In the genomic region with DNA sequence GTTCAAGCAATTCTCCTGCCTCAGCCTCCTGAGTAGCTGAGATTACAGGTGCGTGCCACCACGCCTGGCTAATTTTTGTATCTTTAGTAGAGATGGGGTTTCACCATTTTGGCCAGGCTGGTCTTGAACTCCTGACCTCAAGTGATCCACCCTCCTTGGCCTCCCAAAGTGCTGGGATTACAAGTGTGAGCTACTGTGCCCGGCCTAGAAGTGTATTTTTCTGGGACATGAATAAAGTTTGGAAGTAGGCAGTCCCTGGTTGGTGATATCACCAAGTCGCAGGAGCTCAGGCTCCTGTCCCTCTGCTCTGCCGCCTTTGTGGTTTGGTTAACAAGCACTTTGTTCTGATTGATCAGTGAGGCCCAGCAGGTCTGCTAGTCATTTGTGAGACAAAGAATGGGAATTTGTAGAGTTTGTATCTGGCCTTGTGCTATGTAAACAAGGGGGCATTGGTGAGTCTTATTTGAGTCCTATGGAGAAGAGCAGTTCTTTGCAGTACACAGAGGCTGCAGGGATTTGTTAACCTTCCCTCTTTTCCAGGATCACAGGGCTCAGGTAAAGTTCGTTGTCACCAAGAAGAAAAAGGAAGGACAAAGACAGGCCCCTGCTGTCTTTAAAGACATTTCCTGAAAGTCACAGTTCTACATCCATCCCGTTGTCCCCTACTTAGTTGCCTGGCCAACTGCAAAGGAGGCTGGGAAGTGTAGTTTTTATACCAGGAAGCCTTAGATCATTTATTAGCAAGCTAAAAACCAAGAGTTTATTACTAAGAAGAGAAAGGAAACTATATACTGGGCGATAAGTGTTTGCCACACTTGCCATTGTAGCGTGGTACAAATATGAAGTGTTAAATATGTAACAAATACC, we compare ENCODE assay signal across 1 cellular context.
TF ChIP-seq lines count a peak whose summit lies in the region.

No MANE protein-coding gene starts in this region.

TF ChIP-seq in HepG2, 621 proteins besides CTCF, POLR2A, EP300 and RAD21 (continued from another document and continues in another):
- 0 out of 2 replicates have a peak, but pooled peaks have one; percentile 37 for TF ChIP-seq ZNF580 (CRISPR knock-in tag; IDR thresholded peaks at IDR 0.05; ENCODE audit: borderline replicate concordance, low read depth)
- TF ChIP-seq, protein P1, sequence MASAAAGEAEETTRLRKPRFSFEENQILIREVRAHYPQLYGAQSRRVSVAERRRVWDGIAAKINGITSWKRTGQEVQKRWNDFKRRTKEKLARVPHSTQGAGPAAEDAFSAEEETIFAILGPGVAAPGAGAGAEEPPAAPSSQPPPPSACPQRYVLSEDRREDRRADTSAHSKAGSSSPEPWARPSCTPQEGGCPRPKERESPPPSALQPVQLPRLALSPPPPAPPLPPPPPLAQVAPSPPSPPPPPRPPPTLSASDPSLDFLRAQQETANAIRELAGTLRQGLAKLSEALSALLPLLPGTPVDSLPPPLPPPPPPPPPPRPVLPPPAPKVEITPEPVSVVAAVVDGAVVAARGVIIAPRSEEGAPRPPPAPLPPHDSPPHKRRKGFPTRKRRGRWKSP (CRISPR knock-in tag; IDR thresholded peaks at IDR 0.05): 0 out of 2 replicates have a peak, but pooled peaks have one; percentile 49
- 0 out of 2 replicates have a peak, but pooled peaks have one; percentile 26 for TF ChIP-seq ZBED4 (CRISPR knock-in tag; IDR thresholded peaks at IDR 0.05; ENCODE audit: borderline replicate concordance)
- no peak for TF ChIP-seq MAFG (CRISPR knock-in tag; IDR thresholded peaks at IDR 0.05)
- TF ChIP-seq PRDM10 (CRISPR knock-in tag; IDR thresholded peaks at IDR 0.05; ENCODE audit: low read depth): peak; percentile 90
- peak; percentile 53 for TF ChIP-seq NCOA2 (CRISPR knock-in tag; IDR thresholded peaks at IDR 0.05)
- peak; percentile 65; the same call in 1 of the 2 replicates for TF ChIP-seq ZNF205 (CRISPR knock-in tag; IDR thresholded peaks at IDR 0.05)
- TF ChIP-seq ATF1 (CRISPR knock-in tag; IDR thresholded peaks at IDR 0.05): peak; percentile 58; the same call in 1 of the 2 replicates
- peak; percentile 52 for TF ChIP-seq HDAC1 (CRISPR knock-in tag; IDR thresholded peaks at IDR 0.05)
- TF ChIP-seq SRY (CRISPR knock-in tag; IDR thresholded peaks at IDR 0.05): 0 out of 2 replicates have a peak, but pooled peaks have one; percentile 41
- TF ChIP-seq, protein P2, sequence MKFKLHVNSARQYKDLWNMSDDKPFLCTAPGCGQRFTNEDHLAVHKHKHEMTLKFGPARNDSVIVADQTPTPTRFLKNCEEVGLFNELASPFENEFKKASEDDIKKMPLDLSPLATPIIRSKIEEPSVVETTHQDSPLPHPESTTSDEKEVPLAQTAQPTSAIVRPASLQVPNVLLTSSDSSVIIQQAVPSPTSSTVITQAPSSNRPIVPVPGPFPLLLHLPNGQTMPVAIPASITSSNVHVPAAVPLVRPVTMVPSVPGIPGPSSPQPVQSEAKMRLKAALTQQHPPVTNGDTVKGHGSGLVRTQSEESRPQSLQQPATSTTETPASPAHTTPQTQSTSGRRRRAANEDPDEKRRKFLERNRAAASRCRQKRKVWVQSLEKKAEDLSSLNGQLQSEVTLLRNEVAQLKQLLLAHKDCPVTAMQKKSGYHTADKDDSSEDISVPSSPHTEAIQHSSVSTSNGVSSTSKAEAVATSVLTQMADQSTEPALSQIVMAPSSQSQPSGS (CRISPR knock-in tag; IDR thresholded peaks at IDR 0.05): no peak
- no peak for TF ChIP-seq ZNF431 (CRISPR knock-in tag; IDR thresholded peaks at IDR 0.05; ENCODE audit: borderline replicate concordance, low read depth)
- 0 out of 2 replicates have a peak, but pooled peaks have one; percentile 40 for TF ChIP-seq ZNF263 (CRISPR knock-in tag; IDR thresholded peaks at IDR 0.05)
- peak; percentile 97 for TF ChIP-seq FOXA3 (CRISPR knock-in tag; IDR thresholded peaks at IDR 0.05)
- no peak for TF ChIP-seq ZNF512B (CRISPR knock-in tag; IDR thresholded peaks at IDR 0.05; ENCODE audit: borderline replicate concordance)
- 0 out of 2 replicates have a peak, but pooled peaks have one; percentile 33 for TF ChIP-seq ZNF614 (CRISPR knock-in tag; IDR thresholded peaks at IDR 0.05; ENCODE audit: borderline replicate concordance)
- no peak for TF ChIP-seq EZH2 (conservative IDR thresholded peaks at IDR 0.05; ENCODE audit: low read depth, low read length)
- peak; percentile 35; the same call in 1 of the 2 replicates for TF ChIP-seq NR2F6 (IDR thresholded peaks at IDR 0.05)
- peak; percentile 34; the same call in 1 of the 2 replicates for TF ChIP-seq NR2F6 (CRISPR knock-in tag; IDR thresholded peaks at IDR 0.05)
- TF ChIP-seq SIX1 (CRISPR knock-in tag; IDR thresholded peaks at IDR 0.05; ENCODE audit: borderline replicate concordance): no peak
- TF ChIP-seq ZFP91 (CRISPR knock-in tag; IDR thresholded peaks at IDR 0.05; ENCODE audit: borderline replicate concordance): no peak
- no peak for TF ChIP-seq SRSF4 (IDR thresholded peaks at IDR 0.05; ENCODE audit: low read depth, low read length, poor library complexity, severe bottlenecking)
- TF ChIP-seq HNF1A (IDR thresholded peaks at IDR 0.05; ENCODE audit: low read depth): no peak
- peak; percentile 21; the same call in 1 of the 2 replicates for TF ChIP-seq HNF1A (CRISPR knock-in tag; IDR thresholded peaks at IDR 0.05; ENCODE audit: borderline replicate concordance)
- TF ChIP-seq FOSL2 (CRISPR knock-in tag; IDR thresholded peaks at IDR 0.05): peak; percentile 67
- TF ChIP-seq ZNF598 (CRISPR knock-in tag; IDR thresholded peaks at IDR 0.05; ENCODE audit: borderline replicate concordance): peak; percentile 61; the same call in 1 of the 2 replicates
- TF ChIP-seq CREB1 (IDR thresholded peaks at IDR 0.05): 0 out of 2 replicates have a peak, but pooled peaks have one; percentile 27
- TF ChIP-seq CREB1 (CRISPR knock-in tag; IDR thresholded peaks at IDR 0.05): peak; percentile 76
- TF ChIP-seq ZNF879 (CRISPR knock-in tag; IDR thresholded peaks at IDR 0.05): no peak
- peak; percentile 71 for TF ChIP-seq ASH2L (IDR thresholded peaks at IDR 0.05; ENCODE audit: insufficient read length, low read depth, low read length)
- 0 out of 2 replicates have a peak, but pooled peaks have one; percentile 24 for TF ChIP-seq ELF3 (CRISPR knock-in tag; IDR thresholded peaks at IDR 0.05)
